Comparison of ENCODE assay signal across 9 cellular contexts in the genomic region with DNA sequence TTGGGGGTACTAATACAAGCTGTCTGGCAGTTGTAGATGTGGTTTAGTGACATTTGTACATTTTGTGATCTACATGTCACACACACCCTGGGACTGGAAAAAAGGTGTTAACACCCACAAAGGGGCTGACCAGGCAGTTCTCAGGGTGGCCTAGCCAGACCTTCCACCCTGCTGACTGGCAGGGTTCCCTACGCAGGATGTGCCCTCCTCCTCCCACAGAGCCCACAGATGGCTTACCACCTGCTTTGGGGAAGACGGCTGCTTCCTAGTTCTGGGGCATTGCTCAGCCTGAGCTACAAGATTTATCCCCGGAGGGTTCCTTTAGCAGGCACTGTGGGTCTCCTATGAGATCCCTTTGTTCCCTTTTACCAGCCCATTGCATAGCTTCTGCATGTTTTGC. TPM values are rescaled to one million over a fixed set of nuclear protein-coding genes. Genes with fewer than 3 reads are reported as not detected.
"Had no signal": no experiment of that assay in that cellular context is flagged by ENCODE, and none has a peak within 500 bp of the region (broad histone marks: within the 10 kb centered on the region; RNA-seq: fewer than 3 reads in every experiment).

No MANE protein-coding gene starts in this region.

- ATAC-seq: activated T-cell treated with anti-CD3 and anti-CD28 coated beads, Interleukin-2, amount 50 U/mL, for 4 hours had no signal

- DNase-seq: activated B cell treated with CpG ODN at 0.5 μM for 24 hours; activated gamma-delta T cell treated with Interleukin-2 at 50 U/mL for 16 hours; activated naive CD8-positive, alpha-beta T cell treated with anti-CD3 and anti-CD28 coated beads, Interleukin-2, amount 10 ng/mL, durations not matched to agents 7 days and 5 days; activated T-cell treated with anti-CD3 and anti-CD28 coated beads, Interleukin-2, amount 50 U/mL, for 4 hours; aorta; kidney glomerular epithelial cell; stimulated activated CD4-positive, alpha-beta T cell treated with anti-CD3 and anti-CD28 coated beads, Interleukin-4, amount 100 ng/mL, for 4 hours; T-helper 1 cell had no signal

RNA-seq across cellular contexts. Expression of gene SNAP25, which starts 35.1 kb away (rescaled TPM):
- total RNA-seq: activated B cell treated with CpG ODN at 0.5 μM for 24 hours; activated naive CD8-positive, alpha-beta T cell treated with anti-CD3 and anti-CD28 coated beads, Interleukin-2, amount 10 ng/mL, durations not matched to agents 7 days and 5 days; bronchial epithelial cell had no signal
